ENCODE assay signal across 2 cellular contexts in the genomic region with DNA sequence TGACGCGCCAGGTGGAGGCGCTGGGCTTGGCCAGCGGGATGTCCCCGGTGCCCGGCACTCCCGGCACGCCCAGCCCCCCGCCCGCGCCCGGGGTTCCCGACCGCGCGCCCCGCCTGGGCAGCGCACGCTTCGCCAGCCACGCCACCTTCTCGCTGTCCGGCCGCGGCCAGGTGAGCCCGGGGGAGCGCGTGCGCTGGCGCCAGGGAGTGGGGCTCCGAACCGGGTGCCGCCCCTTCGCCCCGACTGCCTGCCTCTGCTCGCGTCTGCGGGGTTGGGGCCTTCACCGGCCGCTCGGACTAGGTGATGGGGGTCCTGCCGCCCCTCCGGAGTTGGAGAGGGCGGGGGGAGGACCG.
TF ChIP-seq lines count a peak whose summit lies in the region.

No MANE protein-coding gene starts in this region.

TF ChIP-seq in A549, 52 proteins besides CTCF, POLR2A, EP300 and RAD21 (continued from another document):
- TF ChIP-seq, protein P1, sequence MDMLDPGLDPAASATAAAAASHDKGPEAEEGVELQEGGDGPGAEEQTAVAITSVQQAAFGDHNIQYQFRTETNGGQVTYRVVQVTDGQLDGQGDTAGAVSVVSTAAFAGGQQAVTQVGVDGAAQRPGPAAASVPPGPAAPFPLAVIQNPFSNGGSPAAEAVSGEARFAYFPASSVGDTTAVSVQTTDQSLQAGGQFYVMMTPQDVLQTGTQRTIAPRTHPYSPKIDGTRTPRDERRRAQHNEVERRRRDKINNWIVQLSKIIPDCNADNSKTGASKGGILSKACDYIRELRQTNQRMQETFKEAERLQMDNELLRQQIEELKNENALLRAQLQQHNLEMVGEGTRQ (IDR thresholded peaks at IDR 0.05) = no peak
- TF ChIP-seq EHF (CRISPR knock-in tag; IDR thresholded peaks at IDR 0.05) (no peak), KDM5A (IDR thresholded peaks at IDR 0.05) (no peak), SREBF2 (IDR thresholded peaks at IDR 0.05) (no peak)

TF ChIP-seq in SK-N-SH, 30 proteins besides CTCF, POLR2A, EP300 and RAD21 (continued from another document):
- TF ChIP-seq, protein P2, sequence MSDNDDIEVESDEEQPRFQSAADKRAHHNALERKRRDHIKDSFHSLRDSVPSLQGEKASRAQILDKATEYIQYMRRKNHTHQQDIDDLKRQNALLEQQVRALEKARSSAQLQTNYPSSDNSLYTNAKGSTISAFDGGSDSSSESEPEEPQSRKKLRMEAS (IDR thresholded peaks at IDR 0.05; ENCODE audit: low read depth) = no peak
- no peak for TF ChIP-seq RCOR1 (IDR thresholded peaks at IDR 0.05; ENCODE audit: low read length)
- TF ChIP-seq FOXJ3 (CRISPR knock-in tag; IDR thresholded peaks at IDR 0.05) = no peak
- TF ChIP-seq TAF1 (IDR thresholded peaks at IDR 0.05; ENCODE audit: borderline replicate concordance, low read depth, low read length) = no peak
- no peak for TF ChIP-seq FOSL2 (IDR thresholded peaks at IDR 0.05; ENCODE audit: borderline replicate concordance, low read depth)
- TF ChIP-seq FOXM1 (IDR thresholded peaks at IDR 0.05; ENCODE audit: low read depth) = no peak
- TF ChIP-seq, protein P3, sequence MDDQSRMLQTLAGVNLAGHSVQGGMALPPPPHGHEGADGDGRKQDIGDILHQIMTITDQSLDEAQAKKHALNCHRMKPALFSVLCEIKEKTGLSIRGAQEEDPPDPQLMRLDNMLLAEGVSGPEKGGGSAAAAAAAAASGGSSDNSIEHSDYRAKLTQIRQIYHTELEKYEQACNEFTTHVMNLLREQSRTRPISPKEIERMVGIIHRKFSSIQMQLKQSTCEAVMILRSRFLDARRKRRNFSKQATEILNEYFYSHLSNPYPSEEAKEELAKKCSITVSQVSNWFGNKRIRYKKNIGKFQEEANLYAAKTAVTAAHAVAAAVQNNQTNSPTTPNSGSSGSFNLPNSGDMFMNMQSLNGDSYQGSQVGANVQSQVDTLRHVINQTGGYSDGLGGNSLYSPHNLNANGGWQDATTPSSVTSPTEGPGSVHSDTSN (IDR thresholded peaks at IDR 0.05) = no peak
- TF ChIP-seq, protein P4, sequence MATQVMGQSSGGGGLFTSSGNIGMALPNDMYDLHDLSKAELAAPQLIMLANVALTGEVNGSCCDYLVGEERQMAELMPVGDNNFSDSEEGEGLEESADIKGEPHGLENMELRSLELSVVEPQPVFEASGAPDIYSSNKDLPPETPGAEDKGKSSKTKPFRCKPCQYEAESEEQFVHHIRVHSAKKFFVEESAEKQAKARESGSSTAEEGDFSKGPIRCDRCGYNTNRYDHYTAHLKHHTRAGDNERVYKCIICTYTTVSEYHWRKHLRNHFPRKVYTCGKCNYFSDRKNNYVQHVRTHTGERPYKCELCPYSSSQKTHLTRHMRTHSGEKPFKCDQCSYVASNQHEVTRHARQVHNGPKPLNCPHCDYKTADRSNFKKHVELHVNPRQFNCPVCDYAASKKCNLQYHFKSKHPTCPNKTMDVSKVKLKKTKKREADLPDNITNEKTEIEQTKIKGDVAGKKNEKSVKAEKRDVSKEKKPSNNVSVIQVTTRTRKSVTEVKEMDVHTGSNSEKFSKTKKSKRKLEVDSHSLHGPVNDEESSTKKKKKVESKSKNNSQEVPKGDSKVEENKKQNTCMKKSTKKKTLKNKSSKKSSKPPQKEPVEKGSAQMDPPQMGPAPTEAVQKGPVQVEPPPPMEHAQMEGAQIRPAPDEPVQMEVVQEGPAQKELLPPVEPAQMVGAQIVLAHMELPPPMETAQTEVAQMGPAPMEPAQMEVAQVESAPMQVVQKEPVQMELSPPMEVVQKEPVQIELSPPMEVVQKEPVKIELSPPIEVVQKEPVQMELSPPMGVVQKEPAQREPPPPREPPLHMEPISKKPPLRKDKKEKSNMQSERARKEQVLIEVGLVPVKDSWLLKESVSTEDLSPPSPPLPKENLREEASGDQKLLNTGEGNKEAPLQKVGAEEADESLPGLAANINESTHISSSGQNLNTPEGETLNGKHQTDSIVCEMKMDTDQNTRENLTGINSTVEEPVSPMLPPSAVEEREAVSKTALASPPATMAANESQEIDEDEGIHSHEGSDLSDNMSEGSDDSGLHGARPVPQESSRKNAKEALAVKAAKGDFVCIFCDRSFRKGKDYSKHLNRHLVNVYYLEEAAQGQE (IDR thresholded peaks at IDR 0.05; ENCODE audit: low read depth, low read length) = no peak
- TF ChIP-seq, protein P1 (IDR thresholded peaks at IDR 0.05; ENCODE audit: borderline replicate concordance, low read depth, low read length) = no peak
